19 cellular contexts compared by ENCODE assay signal in genomic region chr18:48310999-48311398, GRCh38.
DNase-seq lines count a peak whose midpoint lies in the region; ATAC-seq and TF ChIP-seq lines count a peak whose summit lies in the region.
"Had no signal": no experiment of that assay in that cellular context is flagged by ENCODE, and none has a peak within 500 bp of the region (broad histone marks: within the 10 kb centered on the region; RNA-seq: fewer than 3 reads in every experiment).

No MANE protein-coding gene starts in this region.

- H3K27me3 ChIP-seq in breast epithelium (no peaks in the 10 kb centered on the region), right cardiac atrium (ENCODE audit: control insufficient read depth, insufficient read depth) (no peaks in the 10 kb centered on the region)
- H3K27me3 ChIP-seq: BLaER1 had no signal

- no peaks in the 10 kb centered on the region for H3K9me3 Mint-ChIP-seq in MCF 10A (ENCODE audit: unreplicated experiment)
- H3K9me3 Mint-ChIP-seq: CD14-positive monocyte had no signal

- POLR2A ChIA-PET in MCF 10A (lab: Yijun Ruan, JAX): no interaction called here

- H3K36me3 ChIP-seq in breast epithelium: no peaks in the 10 kb centered on the region
- H3K36me3 ChIP-seq: BLaER1 had no signal

- intact Hi-C loops in breast epithelium (cut with DNase I; ENCODE audit: low total_unique reads) (no loop called here), MCF 10A (cut with micrococcal nuclease) (no loop called here), right cardiac atrium (cut with DNase I) (no loop called here)

- H3K36me3 Mint-ChIP-seq in MCF 10A (ENCODE audit: insufficient read depth, unreplicated experiment): no peaks in the 10 kb centered on the region
- H3K36me3 Mint-ChIP-seq: CD14-positive monocyte; CD4-positive, alpha-beta memory T cell had no signal

- no peak overlapping the region for H3K4me3 Mint-ChIP-seq in MCF 10A (ENCODE audit: unreplicated experiment)
- H3K4me3 Mint-ChIP-seq: CD14-positive monocyte; CD4-positive, alpha-beta memory T cell had no signal

- H3K27ac ChIP-seq in breast epithelium (peak overlapping the region; percentile 62 to 72), right cardiac atrium (ENCODE audit: low read length) (no peak overlapping the region)
- H3K27ac ChIP-seq: BLaER1 had no signal

- BruUV-seq in MCF 10A (replicated peaks; lab: Mats Ljungman, UMichigan): no TSS peak

- no peak overlapping the region for H3K27ac Mint-ChIP-seq in MCF 10A (ENCODE audit: low read depth, unreplicated experiment)

- H3K27me3 Mint-ChIP-seq in MCF 10A (ENCODE audit: insufficient read depth, unreplicated experiment): no peaks in the 10 kb centered on the region

- H3K4me3 ChIP-seq in breast epithelium (no peak overlapping the region), right cardiac atrium (ENCODE audit: low read length) (no peak overlapping the region)
- H3K4me3 ChIP-seq: BLaER1, GM12878 had no signal

- DNase-seq in NCI-H2171 treated with DMSO at 0.1 percent for 48 hours (lab: John Stamatoyannopoulos, UW) (peak; percentile 71), NCI-H2171 (lab: John Stamatoyannopoulos, UW) (no peak), breast epithelium (ENCODE audit: low spot score in 2 of 2) (no peak), MCF 10A (ENCODE audit: unreplicated experiment) (no peak), mesenteric fat pad (ENCODE audit: low spot score) (peak; percentile 79), right cardiac atrium (no peak)
- no peak for DNase-seq in activated naive CD4-positive, alpha-beta T cell treated with anti-CD3 and anti-CD28 coated beads, Interleukin-2, amount 50 U/mL, for 16 hours
- DNase-seq: 8988T; CD4-positive, alpha-beta memory T cell; DMS53; DND-41; EL; GOT3; H7 had no signal

- H3K4me1 Mint-ChIP-seq in MCF 10A (ENCODE audit: insufficient read depth, unreplicated experiment): no peaks in the 10 kb centered on the region
- H3K4me1 Mint-ChIP-seq: CD14-positive monocyte; CD4-positive, alpha-beta memory T cell had no signal

- WGBS in right cardiac atrium: 58% methylated on average over 3 of the region's 3 CpGs

- TF ChIP-seq CTCF in breast epithelium (IDR thresholded peaks at IDR 0.05) (no peak), MCF 10A (IDR thresholded peaks at IDR 0.05; ENCODE audit: unreplicated experiment) (no peak)

- H3K4me1 ChIP-seq in breast epithelium: peaks cover 3 to 8% of the 10 kb centered on the region in 2 donors
- H3K4me1 ChIP-seq in right cardiac atrium (ENCODE audit: control insufficient read depth, insufficient read depth, low read length): no peaks in the 10 kb centered on the region

- no peak for TF ChIP-seq POLR2A in breast epithelium (IDR thresholded peaks at IDR 0.05)

- CTCF ChIA-PET in MCF 10A (lab: Yijun Ruan, JAX): interaction anchor here (0.6 kb wide), 1 partner anchor 14 kb away, joined by 4 read pairs; no protein-coding TSS in a partner anchor

- H3K9me3 ChIP-seq in breast epithelium (no peaks in the 10 kb centered on the region), right cardiac atrium (ENCODE audit: control insufficient read depth, low read length) (no peaks in the 10 kb centered on the region)
- H3K9me3 ChIP-seq: BLaER1 had no signal

- no peak for ATAC-seq in right cardiac atrium
- ATAC-seq in HG03521 (IDR thresholded peaks at IDR 0.05; ENCODE audit: unreplicated experiment): no peak
- ATAC-seq: GM12878, HCT116 had no signal

Comparison
In these comparisons a context has a peak if more than half of its experiments do, and no peak if none do; other contexts are left out.
1. DNase-seq: peak in NCI-H2171 treated with DMSO at 0.1 percent for 48 hours (single experiment) and mesenteric fat pad (single experiment); none in NCI-H2171 (single experiment), breast epithelium (0 of 2), MCF 10A (single experiment), activated naive CD4-positive, alpha-beta T cell treated with anti-CD3 and anti-CD28 coated beads, Interleukin-2, amount 50 U/mL, for 16 hours (single experiment) and right cardiac atrium (0 of 3).